Comparison of ENCODE assay signal across 10 cellular contexts in the genomic region with DNA sequence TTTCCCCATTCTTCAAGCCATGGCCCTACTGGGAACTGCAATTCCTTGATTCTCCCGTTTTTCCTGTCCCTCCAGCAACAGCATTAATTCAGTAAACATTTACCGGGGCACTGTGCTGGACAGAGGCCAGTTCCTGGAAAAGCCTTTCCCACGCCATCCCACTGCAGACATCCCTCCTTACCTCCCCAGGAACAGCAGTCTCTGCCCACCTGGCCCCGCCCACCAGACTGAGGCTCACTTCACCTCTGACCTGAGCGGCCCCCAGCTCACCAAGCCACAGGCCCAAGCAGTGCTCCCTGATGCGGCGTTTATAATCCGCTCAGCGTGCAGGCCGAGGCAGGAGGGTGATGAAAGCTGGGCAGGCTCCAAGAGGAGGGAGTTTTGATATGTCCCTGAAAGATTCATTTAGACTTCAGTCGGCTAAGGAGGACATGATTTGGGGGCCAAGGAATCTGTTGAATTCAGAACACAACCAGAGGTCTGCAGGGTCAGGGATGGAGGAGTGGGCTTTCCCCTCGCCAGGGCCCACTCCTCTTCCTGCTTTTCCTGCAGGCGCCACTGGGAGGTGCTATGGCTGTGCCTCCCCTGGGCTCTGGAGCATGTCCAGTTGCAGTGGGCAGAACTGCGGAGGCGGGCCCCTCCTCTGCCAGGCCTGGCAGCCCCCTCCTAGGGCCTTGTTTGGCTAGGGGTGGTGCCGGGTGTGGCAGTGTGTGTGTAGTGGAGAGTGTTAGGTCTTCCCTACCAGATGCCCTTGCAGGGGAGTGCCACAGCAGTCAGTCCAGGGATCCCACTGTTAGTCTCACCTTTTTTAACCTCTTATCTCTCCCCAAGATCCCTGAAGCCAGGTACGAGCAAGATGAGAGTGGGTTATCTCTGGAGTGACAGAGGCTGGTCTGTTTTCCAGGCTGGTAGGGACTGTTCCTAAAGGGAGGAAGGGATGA. TPM values are rescaled to one million over a fixed set of nuclear protein-coding genes. Genes with fewer than 3 reads are reported as not detected.
DNase-seq lines count a peak whose midpoint lies in the region; ATAC-seq and TF ChIP-seq lines count a peak whose summit lies in the region.
"Had no signal": no experiment of that assay in that cellular context is flagged by ENCODE, and none has a peak within 500 bp of the region (broad histone marks: within the 10 kb centered on the region; RNA-seq: fewer than 3 reads in every experiment).

No MANE protein-coding gene starts in this region.

- no peak overlapping the region for H3K4me3 ChIP-seq in smooth muscle cell
- H3K4me3 ChIP-seq in CD8-positive, alpha-beta memory T cell (ENCODE audit: low read length), result no peak overlapping the region

- DNase-seq in activated B cell treated with CpG ODN at 0.5 μM for 24 hours, result no peak
- DNase-seq in iPS DF 19.7 (ENCODE audit: low read depth, low spot score), result peak; percentile 35
- DNase-seq in smooth muscle cell (lab: John Stamatoyannopoulos, UW; ENCODE audit: unreplicated experiment), result no peak
- DNase-seq in CD8-positive, alpha-beta memory T cell, result no peak
- no peak for DNase-seq in NCI-H2196 (lab: John Stamatoyannopoulos, UW; ENCODE audit: unreplicated experiment)
- DNase-seq in glomerular visceral epithelial cell (ENCODE audit: extremely low spot score), result no peak
- DNase-seq: GOT3 had no signal

- TF ChIP-seq CTCF in GM12874 (IDR thresholded peaks at IDR 0.05; ENCODE audit: insufficient read depth, low read depth, low read length), result peak; percentile 43
- TF ChIP-seq CTCF in activated B cell treated with CpG ODN at 0.5 μM for 24 hours (IDR thresholded peaks at IDR 0.05), result no peak
- peak; percentile 52 for TF ChIP-seq CTCF in smooth muscle cell (IDR thresholded peaks at IDR 0.05; ENCODE audit: borderline replicate concordance, insufficient read depth, poor library complexity, severe bottlenecking)

- peaks cover 54% of the 10 kb centered on the region for H3K36me3 Mint-ChIP-seq in activated B cell treated with CpG ODN at 0.5 μM for 24 hours (ENCODE audit: low read depth)
- H3K36me3 Mint-ChIP-seq in CD8-positive, alpha-beta memory T cell, result peaks cover 0 to 24% (median 4%) of the 10 kb centered on the region in 3 donors

- no peaks in the 10 kb centered on the region for H3K27me3 ChIP-seq in smooth muscle cell (ENCODE audit: low read depth)
- H3K27me3 ChIP-seq in CD8-positive, alpha-beta memory T cell (ENCODE audit: insufficient read depth, low read length, poor library complexity, severe bottlenecking), result no peaks in the 10 kb centered on the region

- no peaks in the 10 kb centered on the region for H3K9me3 ChIP-seq in smooth muscle cell (replicated peaks; ENCODE audit: low read depth)
- H3K9me3 ChIP-seq in CD8-positive, alpha-beta memory T cell (ENCODE audit: low read length), result no peaks in the 10 kb centered on the region
- H3K9me3 ChIP-seq: neutrophil had no signal

- intact Hi-C loops in activated B cell treated with CpG ODN at 0.5 μM for 24 hours (cut with micrococcal nuclease), result loop anchor here (2.0 kb wide), 1 partner anchor 19 kb away; the partner anchor contains the start of gene SIDT2

- CTCF ChIA-PET in activated B cell treated with CpG ODN at 0.5 μM for 24 hours (lab: Charles Lee), result interaction anchor here (3.1 kb wide), 1 partner anchor 18 kb away, joined by 13 read pairs; the partner anchor contains the start of gene SIDT2
- CTCF ChIA-PET in CD8-positive, alpha-beta memory T cell (lab: Charles Lee), result no interaction called here

- POLR2A ChIA-PET in activated B cell treated with CpG ODN at 0.5 μM for 24 hours (lab: Charles Lee), result interaction anchor here (0.6 to 2.0 kb wide), 2 partner anchors 19 to 271 kb away, joined by 3 to 5 read pairs; partner anchors contain the start of gene SIDT2
- POLR2A ChIA-PET in CD8-positive, alpha-beta memory T cell (lab: Charles Lee), result no interaction called here

- no peaks in the 10 kb centered on the region for H3K27me3 Mint-ChIP-seq in activated B cell treated with CpG ODN at 0.5 μM for 24 hours
- H3K27me3 Mint-ChIP-seq in CD8-positive, alpha-beta memory T cell, result no peaks in the 10 kb centered on the region

- no peak for ATAC-seq in activated B cell treated with CpG ODN at 0.5 μM for 24 hours (ENCODE audit: low read depth)
- no peak for ATAC-seq in HG02759 (IDR thresholded peaks at IDR 0.05; ENCODE audit: unreplicated experiment)

- H3K4me3 Mint-ChIP-seq in activated B cell treated with CpG ODN at 0.5 μM for 24 hours, result no peak overlapping the region
- H3K4me3 Mint-ChIP-seq in CD8-positive, alpha-beta memory T cell, result no peak overlapping the region

- H4K20me1 ChIP-seq in smooth muscle cell (ENCODE audit: low read depth), result peaks cover 31% of the 10 kb centered on the region

- peaks cover 29% of the 10 kb centered on the region for H3K4me1 ChIP-seq in smooth muscle cell (ENCODE audit: low read depth)
- H3K4me1 ChIP-seq in CD8-positive, alpha-beta memory T cell (ENCODE audit: insufficient read depth, low read length), result no peaks in the 10 kb centered on the region

- peaks cover 25% of the 10 kb centered on the region for H3F3A ChIP-seq in smooth muscle cell (ENCODE audit: low read depth)

- no peak overlapping the region for H3K9ac ChIP-seq in smooth muscle cell (ENCODE audit: low read depth)

- H2AFZ ChIP-seq in smooth muscle cell (ENCODE audit: low read depth), result no peak overlapping the region

- H3K4me2 ChIP-seq in smooth muscle cell, result peak overlapping the region; percentile 85

- 56% methylated on average over 17 of the region's 17 CpGs for WGBS in smooth muscle cell (ENCODE audit: low lambda C conversion rate)

- H3K79me2 ChIP-seq in smooth muscle cell (ENCODE audit: low read depth), result peaks cover 41% of the 10 kb centered on the region

- no peaks in the 10 kb centered on the region for H3K36me3 ChIP-seq in smooth muscle cell (ENCODE audit: low read depth)
- no peaks in the 10 kb centered on the region for H3K36me3 ChIP-seq in CD8-positive, alpha-beta memory T cell (ENCODE audit: insufficient read depth, low read length)

- H3K27ac ChIP-seq in smooth muscle cell (ENCODE audit: low read depth), result peak overlapping the region; percentile 79
- H3K27ac ChIP-seq in CD8-positive, alpha-beta memory T cell (ENCODE audit: low read depth, low read length), result no peak overlapping the region
- H3K27ac ChIP-seq: neutrophil had no signal

- H3K27ac Mint-ChIP-seq in activated B cell treated with CpG ODN at 0.5 μM for 24 hours, result peak overlapping the region; percentile 50
- H3K27ac Mint-ChIP-seq in CD8-positive, alpha-beta memory T cell, result peak overlapping the region in 2 of 8 donors; percentile 52 to 88

- H3K4me1 Mint-ChIP-seq in activated B cell treated with CpG ODN at 0.5 μM for 24 hours, result peaks cover 39% of the 10 kb centered on the region
- H3K4me1 Mint-ChIP-seq in CD8-positive, alpha-beta memory T cell, result peaks cover 0 to 7% (median 5%) of the 10 kb centered on the region in 3 donors

- H3K9me3 Mint-ChIP-seq in activated B cell treated with CpG ODN at 0.5 μM for 24 hours, result no peaks in the 10 kb centered on the region
- H3K9me3 Mint-ChIP-seq in CD8-positive, alpha-beta memory T cell, result no peaks in the 10 kb centered on the region

RNA-seq across cellular contexts. Expression of gene TAGLN, which starts 1.4 kb away (rescaled TPM):
- 14.2 and 17.9 TPM in 2 replicates for total RNA-seq in activated B cell treated with CpG ODN at 0.5 μM for 24 hours
- total RNA-seq in smooth muscle cell, result 1,972 and 2,130 TPM in 2 replicates
- 2,069 and 2,250 TPM in 2 replicates for polyA plus RNA-seq in smooth muscle cell
- total RNA-seq in CD8-positive, alpha-beta memory T cell, result 1 to 10 TPM; 1.8 to 2.2 TPM
- polyA plus RNA-seq in CD8-positive, alpha-beta memory T cell, result 0.35 TPM

RNA-seq across cellular contexts. Expression of gene SIDT2, which starts 19.2 kb away (rescaled TPM):
- total RNA-seq in activated B cell treated with CpG ODN at 0.5 μM for 24 hours, result 96.7 and 115 TPM in 2 replicates
- total RNA-seq in smooth muscle cell, result 24.7 and 35.0 TPM in 2 replicates
- polyA plus RNA-seq in smooth muscle cell, result 11.6 and 21.2 TPM in 2 replicates
- total RNA-seq in CD8-positive, alpha-beta memory T cell, result 10 to 100 TPM; 13.8 to 14.9 TPM
- polyA plus RNA-seq in CD8-positive, alpha-beta memory T cell, result 2.0 TPM

RNA-seq across cellular contexts. Expression of gene PCSK7, which starts 34.1 kb away (rescaled TPM):
- 274 and 341 TPM in 2 replicates for total RNA-seq in activated B cell treated with CpG ODN at 0.5 μM for 24 hours
- total RNA-seq in smooth muscle cell, result 20.8 and 36.4 TPM in 2 replicates
- polyA plus RNA-seq in smooth muscle cell, result 23.5 and 40.7 TPM in 2 replicates
- 100 to 1,000 TPM in 1 of 2 experiments, 10 to 100 TPM in 1; 99.6 to 101 TPM for total RNA-seq in CD8-positive, alpha-beta memory T cell
- polyA plus RNA-seq in CD8-positive, alpha-beta memory T cell, result 81.7 TPM

RNA-seq across cellular contexts. Expression of gene RNF214, which starts 34.7 kb away (rescaled TPM):
- 18.7 and 22.3 TPM in 2 replicates for total RNA-seq in activated B cell treated with CpG ODN at 0.5 μM for 24 hours
- total RNA-seq in smooth muscle cell, result 12.6 and 15.8 TPM in 2 replicates
- 10.9 and 17.3 TPM in 2 replicates for polyA plus RNA-seq in smooth muscle cell
- 10 to 100 TPM; 25.1 to 25.3 TPM for total RNA-seq in CD8-positive, alpha-beta memory T cell
- 35.0 TPM for polyA plus RNA-seq in CD8-positive, alpha-beta memory T cell

RNA-seq across cellular contexts. Expression of gene PAFAH1B2, which starts 53.7 kb away (rescaled TPM):
- total RNA-seq in activated B cell treated with CpG ODN at 0.5 μM for 24 hours (71.3 and 78.7 TPM in 2 replicates), smooth muscle cell (140 and 146 TPM in 2 replicates)
- polyA plus RNA-seq in smooth muscle cell, result 30.7 and 42.9 TPM in 2 replicates
- total RNA-seq in CD8-positive, alpha-beta memory T cell, result 10 to 100 TPM; 79.5 to 84.5 TPM
- polyA plus RNA-seq in CD8-positive, alpha-beta memory T cell, result 15.9 TPM

Comparison
In these comparisons a context has a peak if more than half of its experiments do, and no peak if none do; other contexts are left out.
1. RNA of gene TAGLN, which starts 1.4 kb away (total RNA-seq): 1,972 to 2,130 TPM in smooth muscle cell; 14.2 to 17.9 TPM in activated B cell treated with CpG ODN at 0.5 μM for 24 hours and 1.8 to 2.2 TPM in CD8-positive, alpha-beta memory T cell; every median in the first group is over 100 times any median in the second.